19 cellular contexts compared by ENCODE assay signal in the genomic region with DNA sequence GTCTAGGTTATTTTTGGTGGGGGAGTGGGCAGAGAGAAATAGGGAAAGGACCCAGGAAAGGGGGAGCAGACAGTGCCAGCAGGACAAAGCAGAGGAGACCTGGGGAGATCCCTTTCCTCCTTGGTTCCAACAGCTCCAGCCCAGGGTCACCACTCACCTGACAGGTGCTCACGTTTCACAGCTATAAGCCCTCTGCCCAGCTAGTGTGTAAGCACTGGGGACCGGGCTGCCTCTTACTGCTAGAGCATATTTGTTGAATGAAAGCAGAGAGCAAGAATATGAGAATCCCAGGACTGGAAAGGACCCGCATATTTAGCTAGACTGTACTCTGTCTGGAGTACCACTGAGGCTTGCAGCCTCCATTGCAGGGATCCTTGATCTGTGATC. TPM values are rescaled to one million over a fixed set of nuclear protein-coding genes. Genes with fewer than 3 reads are reported as not detected.
DNase-seq lines count a peak whose midpoint lies in the region; ATAC-seq and TF ChIP-seq lines count a peak whose summit lies in the region.
"Had no signal": no experiment of that assay in that cellular context is flagged by ENCODE, and none has a peak within 500 bp of the region (broad histone marks: within the 10 kb centered on the region; RNA-seq: fewer than 3 reads in every experiment).

No MANE protein-coding gene starts in this region.

- H3K27ac Mint-ChIP-seq in neural crest cell (ENCODE audit: unreplicated experiment): no peak overlapping the region
- H3K27ac Mint-ChIP-seq: activated naive CD8-positive, alpha-beta T cell; activated T-cell treated with anti-CD3 and anti-CD28 coated beads, Interleukin-2, amount 50 U/mL, for 72 hours; CD8-positive, alpha-beta T cell had no signal

- no peaks in the 10 kb centered on the region for H3K27me3 ChIP-seq in MG63

- H3K36me3 ChIP-seq in HEK293 (ENCODE audit: control insufficient read depth in 2 of 2, insufficient read depth in 1 of 2, low read length in 2 of 2) (no peaks in the 10 kb centered on the region), MG63 (peaks cover 25% of the 10 kb centered on the region)

- peaks cover 3% of the 10 kb centered on the region for H3K4me1 ChIP-seq in HEK293 (ENCODE audit: control insufficient read depth, insufficient read depth, low read length)

- H3K36me3 Mint-ChIP-seq in neural crest cell (ENCODE audit: low read depth): no peaks in the 10 kb centered on the region
- H3K36me3 Mint-ChIP-seq: activated naive CD8-positive, alpha-beta T cell; CD8-positive, alpha-beta T cell had no signal

- POLR2A ChIA-PET in HEK293 (lab: Yijun Ruan, JAX): interaction anchor here (0.7 kb wide), 1 partner anchor 57 kb away, joined by 3 read pairs; no protein-coding TSS in a partner anchor

- H3K27me3 Mint-ChIP-seq in neural crest cell (ENCODE audit: low read depth): peaks cover under 1% of the 10 kb centered on the region

- TF ChIP-seq CTCF in HEK293 (tag by site-specific recombination; IDR thresholded peaks at IDR 0.05) (0 out of 2 replicates have a peak, but pooled peaks have one; percentile 0), neural crest cell (conservative IDR thresholded peaks at IDR 0.05) (no peak)

- DNase-seq in caudate nucleus (lab: John Stamatoyannopoulos, UW) (no peak), neural crest cell (ENCODE audit: low read depth, low spot score) (no peak), MG63 (no peak)
- DNase-seq: activated CD4-positive, CD25-positive, alpha-beta regulatory T cell; activated T-cell treated with anti-CD3 and anti-CD28 coated beads, Interleukin-2, amount 50 U/mL, for 72 hours; CD8-positive, alpha-beta T cell; DND-41; MV-4-11; NCI-H187 treated with DMSO at 0.1 percent for 48 hours; NK-92 treated with Interleukin-12 subunit alpha and Interleukin-12 subunit beta, amount 100 ng/mL, for 24 hours; SK-N-SH; stimulated activated naive CD8-positive, alpha-beta T cell treated with anti-CD3 and anti-CD28 coated beads, Interleukin-15, Interleukin-2, amounts not matched to agents 100 U/mL and 50 U/mL, for 24 hours; T-helper 9 cell had no signal

- no peaks in the 10 kb centered on the region for H3K9me3 Mint-ChIP-seq in neural crest cell
- H3K9me3 Mint-ChIP-seq: activated T-cell treated with anti-CD3 and anti-CD28 coated beads, Interleukin-2, amount 50 U/mL, for 72 hours; CD8-positive, alpha-beta T cell had no signal

- H3K27ac ChIP-seq in HEK293 (ENCODE audit: extremely low read depth, low read depth, low read length): no peak overlapping the region
- peak overlapping the region; percentile 92 for H3K27ac ChIP-seq in caudate nucleus (ENCODE audit: low read depth, low read length)
- peak overlapping the region; percentile 91 for H3K27ac ChIP-seq in temporal lobe (ENCODE audit: low read depth, low read length)

- H3K4me3 Mint-ChIP-seq in neural crest cell: peak overlapping the region; percentile 54
- H3K4me3 Mint-ChIP-seq: activated naive CD8-positive, alpha-beta T cell; activated T-cell treated with anti-CD3 and anti-CD28 coated beads, Interleukin-2, amount 50 U/mL, for 72 hours; CD8-positive, alpha-beta T cell had no signal

- H3K4me3 ChIP-seq in HEK293 (ENCODE audit: low read depth, low read length) (no peak overlapping the region), MG63 (no peak overlapping the region)
- H3K4me3 ChIP-seq: K562 had no signal

- ATAC-seq in GM19395 (IDR thresholded peaks at IDR 0.05; ENCODE audit: unreplicated experiment) (no peak), GM19035 (IDR thresholded peaks at IDR 0.05; ENCODE audit: unreplicated experiment) (no peak)
- ATAC-seq: activated T-cell treated with anti-CD3 and anti-CD28 coated beads, Interleukin-2, amount 50 U/mL, for 72 hours; CD8-positive, alpha-beta T cell; K562; stimulated activated naive CD8-positive, alpha-beta T cell treated with anti-CD3 and anti-CD28 coated beads, Interleukin-15, Interleukin-2, amounts not matched to agents 100 U/mL and 50 U/mL, for 24 hours had no signal

- H3K9me3 ChIP-seq in HEK293 (ENCODE audit: control insufficient read depth, insufficient read depth, low read depth, low read length) (no peaks in the 10 kb centered on the region), MG63 (no peaks in the 10 kb centered on the region)
- H3K9me3 ChIP-seq: SK-N-SH had no signal

- CTCF ChIA-PET in HEK293 (lab: Yijun Ruan, JAX): interaction anchor here (0.6 to 0.9 kb wide), 3 partner anchors 18 to 68 kb away, joined by 4 to 5 read pairs (median 4); no protein-coding TSS in a partner anchor

- peaks cover 43% of the 10 kb centered on the region for H3K4me1 Mint-ChIP-seq in neural crest cell

TF ChIP-seq in HEK293, 187 proteins besides CTCF, POLR2A, EP300 and RAD21 (continues in another document):
- TF ChIP-seq ZBTB8A (tag by site-specific recombination; IDR thresholded peaks at IDR 0.05) (no peak), ZNF221 (tag by site-specific recombination; IDR thresholded peaks at IDR 0.05; ENCODE audit: borderline replicate concordance) (no peak), ZNF341 (tag by site-specific recombination; IDR thresholded peaks at IDR 0.05; ENCODE audit: low read depth) (no peak), GLI4 (tag by site-specific recombination; IDR thresholded peaks at IDR 0.05) (no peak), ZNF837 (tag by site-specific recombination; IDR thresholded peaks at IDR 0.05) (no peak), ZIC2 (tag by site-specific recombination; IDR thresholded peaks at IDR 0.05) (no peak), SP3 (tag by site-specific recombination; IDR thresholded peaks at IDR 0.05) (no peak), ZBTB20 (tag by site-specific recombination; IDR thresholded peaks at IDR 0.05) (no peak)
- TF ChIP-seq, protein P1, sequence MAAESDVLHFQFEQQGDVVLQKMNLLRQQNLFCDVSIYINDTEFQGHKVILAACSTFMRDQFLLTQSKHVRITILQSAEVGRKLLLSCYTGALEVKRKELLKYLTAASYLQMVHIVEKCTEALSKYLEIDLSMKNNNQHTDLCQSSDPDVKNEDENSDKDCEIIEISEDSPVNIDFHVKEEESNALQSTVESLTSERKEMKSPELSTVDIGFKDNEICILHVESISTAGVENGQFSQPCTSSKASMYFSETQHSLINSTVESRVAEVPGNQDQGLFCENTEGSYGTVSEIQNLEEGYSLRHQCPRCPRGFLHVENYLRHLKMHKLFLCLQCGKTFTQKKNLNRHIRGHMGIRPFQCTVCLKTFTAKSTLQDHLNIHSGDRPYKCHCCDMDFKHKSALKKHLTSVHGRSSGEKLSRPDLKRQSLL (tag by site-specific recombination; IDR thresholded peaks at IDR 0.05): no peak
- TF ChIP-seq, protein P2, sequence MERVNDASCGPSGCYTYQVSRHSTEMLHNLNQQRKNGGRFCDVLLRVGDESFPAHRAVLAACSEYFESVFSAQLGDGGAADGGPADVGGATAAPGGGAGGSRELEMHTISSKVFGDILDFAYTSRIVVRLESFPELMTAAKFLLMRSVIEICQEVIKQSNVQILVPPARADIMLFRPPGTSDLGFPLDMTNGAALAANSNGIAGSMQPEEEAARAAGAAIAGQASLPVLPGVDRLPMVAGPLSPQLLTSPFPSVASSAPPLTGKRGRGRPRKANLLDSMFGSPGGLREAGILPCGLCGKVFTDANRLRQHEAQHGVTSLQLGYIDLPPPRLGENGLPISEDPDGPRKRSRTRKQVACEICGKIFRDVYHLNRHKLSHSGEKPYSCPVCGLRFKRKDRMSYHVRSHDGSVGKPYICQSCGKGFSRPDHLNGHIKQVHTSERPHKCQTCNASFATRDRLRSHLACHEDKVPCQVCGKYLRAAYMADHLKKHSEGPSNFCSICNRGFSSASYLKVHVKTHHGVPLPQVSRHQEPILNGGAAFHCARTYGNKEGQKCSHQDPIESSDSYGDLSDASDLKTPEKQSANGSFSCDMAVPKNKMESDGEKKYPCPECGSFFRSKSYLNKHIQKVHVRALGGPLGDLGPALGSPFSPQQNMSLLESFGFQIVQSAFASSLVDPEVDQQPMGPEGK (tag by site-specific recombination; IDR thresholded peaks at IDR 0.05): no peak
- TF ChIP-seq, protein P3, sequence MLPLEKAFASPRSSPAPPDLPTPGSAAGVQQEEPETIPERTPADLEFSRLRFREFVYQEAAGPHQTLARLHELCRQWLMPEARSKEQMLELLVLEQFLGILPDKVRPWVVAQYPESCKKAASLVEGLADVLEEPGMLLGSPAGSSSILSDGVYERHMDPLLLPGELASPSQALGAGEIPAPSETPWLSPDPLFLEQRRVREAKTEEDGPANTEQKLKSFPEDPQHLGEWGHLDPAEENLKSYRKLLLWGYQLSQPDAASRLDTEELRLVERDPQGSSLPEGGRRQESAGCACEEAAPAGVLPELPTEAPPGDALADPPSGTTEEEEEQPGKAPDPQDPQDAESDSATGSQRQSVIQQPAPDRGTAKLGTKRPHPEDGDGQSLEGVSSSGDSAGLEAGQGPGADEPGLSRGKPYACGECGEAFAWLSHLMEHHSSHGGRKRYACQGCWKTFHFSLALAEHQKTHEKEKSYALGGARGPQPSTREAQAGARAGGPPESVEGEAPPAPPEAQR (tag by site-specific recombination; IDR thresholded peaks at IDR 0.05): no peak
- TF ChIP-seq, protein P4, sequence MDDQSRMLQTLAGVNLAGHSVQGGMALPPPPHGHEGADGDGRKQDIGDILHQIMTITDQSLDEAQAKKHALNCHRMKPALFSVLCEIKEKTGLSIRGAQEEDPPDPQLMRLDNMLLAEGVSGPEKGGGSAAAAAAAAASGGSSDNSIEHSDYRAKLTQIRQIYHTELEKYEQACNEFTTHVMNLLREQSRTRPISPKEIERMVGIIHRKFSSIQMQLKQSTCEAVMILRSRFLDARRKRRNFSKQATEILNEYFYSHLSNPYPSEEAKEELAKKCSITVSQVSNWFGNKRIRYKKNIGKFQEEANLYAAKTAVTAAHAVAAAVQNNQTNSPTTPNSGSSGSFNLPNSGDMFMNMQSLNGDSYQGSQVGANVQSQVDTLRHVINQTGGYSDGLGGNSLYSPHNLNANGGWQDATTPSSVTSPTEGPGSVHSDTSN (CRISPR knock-in tag; IDR thresholded peaks at IDR 0.05): no peak
- TF ChIP-seq, protein P5, sequence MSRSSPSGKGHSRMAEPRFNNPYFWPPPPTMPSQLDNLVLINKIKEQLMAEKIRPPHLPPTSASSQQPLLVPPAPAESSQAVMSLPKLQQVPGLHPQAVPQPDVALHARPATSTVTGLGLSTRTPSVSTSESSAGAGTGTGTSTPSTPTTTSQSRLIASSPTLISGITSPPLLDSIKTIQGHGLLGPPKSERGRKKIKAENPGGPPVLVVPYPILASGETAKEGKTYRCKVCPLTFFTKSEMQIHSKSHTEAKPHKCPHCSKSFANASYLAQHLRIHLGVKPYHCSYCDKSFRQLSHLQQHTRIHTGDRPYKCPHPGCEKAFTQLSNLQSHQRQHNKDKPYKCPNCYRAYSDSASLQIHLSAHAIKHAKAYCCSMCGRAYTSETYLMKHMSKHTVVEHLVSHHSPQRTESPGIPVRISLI (tag by site-specific recombination; IDR thresholded peaks at IDR 0.05): no peak

RNA-seq across cellular contexts. Expression of a gene that starts 6.7 kb away (rescaled TPM):
- total RNA-seq in neural crest cell: 24.3 and 26.5 TPM in 2 replicates
- total RNA-seq in temporal lobe: 5.7 TPM
- 17.8 and 20.5 TPM in 2 replicates for total RNA-seq in MG63 (2014; rRNA removed; shearing (Covaris generic); ENCODE audit: low replicate concordance)
